Comparison of ENCODE assay signal across 8 cellular contexts in genomic region chr6:100171533-100172321, GRCh38.
DNase-seq lines count a peak whose midpoint lies in the region; ATAC-seq and TF ChIP-seq lines count a peak whose summit lies in the region.

No MANE protein-coding gene starts in this region.

- H3K4me1 Mint-ChIP-seq in WTC11 = peaks cover 71% of the 10 kb centered on the region

- peak overlapping the region; percentile 22 for H3K9ac ChIP-seq in adipocyte (ENCODE audit: low read length)

- no peak for TF ChIP-seq POLR2A in body of pancreas (IDR thresholded peaks at IDR 0.05)

- H3K27me3 ChIP-seq in adipocyte (replicated peaks; ENCODE audit: control insufficient read depth, insufficient read depth, low read length) (no peaks in the 10 kb centered on the region), body of pancreas (no peaks in the 10 kb centered on the region)

- H3K27me3 Mint-ChIP-seq in WTC11 (ENCODE audit: low read depth) = peaks cover 17% of the 10 kb centered on the region

- H3K4me3 Mint-ChIP-seq in WTC11 = no peak overlapping the region

- H3K4me1 ChIP-seq in adipocyte (ENCODE audit: control insufficient read depth, insufficient read depth, low read length) (peaks cover 59% of the 10 kb centered on the region), body of pancreas (peaks cover 16% of the 10 kb centered on the region)

- ATAC-seq in GM18498 (IDR thresholded peaks at IDR 0.05; ENCODE audit: unreplicated experiment) (peak; percentile 88), GM21447 (IDR thresholded peaks at IDR 0.05; ENCODE audit: unreplicated experiment) (peak; percentile 78), HG03378 (IDR thresholded peaks at IDR 0.05; ENCODE audit: unreplicated experiment) (peak; percentile 91), WTC11 (no peak; the same call in none of the 2 replicates), body of pancreas (no peak)

- DNase-seq in adipocyte (ENCODE audit: low read depth) (peak; percentile 56), WTC11 (ENCODE audit: low spot score) (no peak), hypothalamus (lab: John Stamatoyannopoulos, UW) (no peak), GM20000 (ENCODE audit: low spot score) (no peak), body of pancreas (no peak)

- no peak overlapping the region for H3K27ac Mint-ChIP-seq in WTC11

- no peak overlapping the region for H3K27ac ChIP-seq in body of pancreas

- POLR2A ChIA-PET in WTC11 (lab: Charles Lee) = no interaction called here

- CTCF ChIA-PET in WTC11 (lab: Charles Lee) = interaction anchor here (1.3 kb wide), 1 partner anchor 309 kb away, joined by 4 read pairs; no protein-coding TSS in a partner anchor

- intact Hi-C loops in body of pancreas (cut with DNase I) = no loop called here

- H3K36me3 ChIP-seq in adipocyte (ENCODE audit: control insufficient read depth, insufficient read depth, low read length, severe bottlenecking) (no peaks in the 10 kb centered on the region), body of pancreas (replicated peaks in 1 of 2; ENCODE audit: insufficient read depth in 1 of 2, low read depth in 2 of 2) (no peaks in the 10 kb centered on the region)

- no peak overlapping the region for H3K4me3 ChIP-seq in adipocyte (ENCODE audit: low read length)
- H3K4me3 ChIP-seq in body of pancreas = no peak overlapping the region

- no peaks in the 10 kb centered on the region for H3K9me3 Mint-ChIP-seq in WTC11

- TF ChIP-seq CTCF in WTC11 (IDR thresholded peaks at IDR 0.05) (no peak), GM20000 (IDR thresholded peaks at IDR 0.05; ENCODE audit: extremely low read depth, missing control alignments) (no peak), body of pancreas (IDR thresholded peaks at IDR 0.05) (no peak)

- H3K36me3 Mint-ChIP-seq in WTC11 = no peaks in the 10 kb centered on the region

- H3K9me3 ChIP-seq in adipocyte (ENCODE audit: control insufficient read depth, low read length) (no peaks in the 10 kb centered on the region), body of pancreas (no peaks in the 10 kb centered on the region)

- 75% methylated on average over 4 of the region's 4 CpGs for WGBS in body of pancreas, 2 donors

TF ChIP-seq in WTC11, 78 proteins besides CTCF, POLR2A, EP300 and RAD21:
- no peak for TF ChIP-seq PRRX2 (CRISPR knock-in tag; IDR thresholded peaks at IDR 0.05)
- no peak for TF ChIP-seq JUN (CRISPR knock-in tag; IDR thresholded peaks at IDR 0.05)
- no peak for TF ChIP-seq AFF4 (CRISPR knock-in tag; IDR thresholded peaks at IDR 0.05; ENCODE audit: borderline replicate concordance)
- no peak for TF ChIP-seq ESRRA (CRISPR knock-in tag; IDR thresholded peaks at IDR 0.05; ENCODE audit: borderline replicate concordance)
- no peak for TF ChIP-seq NR2C2 (CRISPR knock-in tag; IDR thresholded peaks at IDR 0.05)
- TF ChIP-seq ZNF263 (CRISPR knock-in tag; IDR thresholded peaks at IDR 0.05; ENCODE audit: low read depth) = no peak
- no peak for TF ChIP-seq EMX1 (CRISPR knock-in tag; IDR thresholded peaks at IDR 0.05)
- no peak for TF ChIP-seq HMGA2 (CRISPR knock-in tag; IDR thresholded peaks at IDR 0.05)
- no peak for TF ChIP-seq MAX (CRISPR knock-in tag; IDR thresholded peaks at IDR 0.05)
- TF ChIP-seq MXD4 (CRISPR knock-in tag; IDR thresholded peaks at IDR 0.05; ENCODE audit: borderline replicate concordance) = no peak
- no peak for TF ChIP-seq RORB (CRISPR knock-in tag; IDR thresholded peaks at IDR 0.05)
- TF ChIP-seq STAT6 (CRISPR knock-in tag; conservative IDR thresholded peaks at IDR 0.05; ENCODE audit: low read depth) = no peak
- no peak for TF ChIP-seq NFE2L1 (CRISPR knock-in tag; IDR thresholded peaks at IDR 0.05)
- no peak for TF ChIP-seq E2F1 (CRISPR knock-in tag; IDR thresholded peaks at IDR 0.05)
- TF ChIP-seq ZNF512 (CRISPR knock-in tag; IDR thresholded peaks at IDR 0.05; ENCODE audit: borderline replicate concordance) = no peak
- TF ChIP-seq ZNF121 (CRISPR knock-in tag; IDR thresholded peaks at IDR 0.05) = no peak
- TF ChIP-seq ZNF317 (CRISPR knock-in tag; IDR thresholded peaks at IDR 0.05; ENCODE audit: borderline replicate concordance, low read depth) = no peak

Comparison
In these comparisons a context has a peak if more than half of its experiments do, and no peak if none do; other contexts are left out.
1. ATAC-seq: peak in GM18498 (single experiment), GM21447 (single experiment) and HG03378 (single experiment); none in WTC11 (single experiment) and body of pancreas (single experiment).